23 cellular contexts compared by ENCODE assay signal in genomic region chr6:11753798-11754197, GRCh38. TPM values are rescaled to one million over a fixed set of nuclear protein-coding genes. Genes with fewer than 3 reads are reported as not detected.
DNase-seq lines count a peak whose midpoint lies in the region; ATAC-seq and TF ChIP-seq lines count a peak whose summit lies in the region.
"Had no signal": no experiment of that assay in that cellular context is flagged by ENCODE, and none has a peak within 500 bp of the region (broad histone marks: within the 10 kb centered on the region; RNA-seq: fewer than 3 reads in every experiment).

No MANE protein-coding gene starts in this region.

- peaks cover 7% of the 10 kb centered on the region for H3K9me3 Mint-ChIP-seq in activated T-helper 17 cell treated with anti-CD3 and anti-CD28 coated beads, Interleukin-2, amount 50 U/mL, for 72 hours
- H3K9me3 Mint-ChIP-seq: GM23338 had no signal

- intact Hi-C loops in psoas muscle (cut with DNase I) (no loop called here), Right ventricle myocardium superior (cut with DNase I) (no loop called here)

- no peaks in the 10 kb centered on the region for H3K9me2 ChIP-seq in GM23248 (ENCODE audit: insufficient read depth)

- no peak overlapping the region; the same call in 1 of the 2 replicates for H2AFZ ChIP-seq in GM23248
- H2AFZ ChIP-seq: GM23338 had no signal

- peak overlapping the region; percentile 5 for H3K27ac Mint-ChIP-seq in activated T-helper 17 cell treated with anti-CD3 and anti-CD28 coated beads, Interleukin-2, amount 50 U/mL, for 72 hours
- H3K27ac Mint-ChIP-seq: CD14-positive monocyte; CD4-positive, alpha-beta T cell; CD8-positive, alpha-beta memory T cell; GM23338; H9 had no signal

- H3K9me3 ChIP-seq in GM23248 (ENCODE audit: low read depth) (no peaks in the 10 kb centered on the region), psoas muscle (no peaks in the 10 kb centered on the region)
- H3K9me3 ChIP-seq: A549, BE2C had no signal

- H3K4me3 ChIP-seq in GM23248 (peak overlapping the region; percentile 36), psoas muscle (no peak overlapping the region)
- H3K4me3 ChIP-seq: A549; BLaER1 treated with 17β-estradiol and CSF1 and Interleukin-3, amounts not matched to agents 10 nM and 100 nM; GM23338 had no signal

- H3K27ac ChIP-seq in GM23248 (peak overlapping the region; percentile 93), epithelial cell of prostate (peak overlapping the region; percentile 76), psoas muscle (no peak overlapping the region)
- H3K27ac ChIP-seq: A549; BLaER1 treated with 17β-estradiol and CSF1 and Interleukin-3, amounts not matched to agents 10 nM and 100 nM had no signal

- H3K27me3 ChIP-seq in GM23248 (replicated peaks; ENCODE audit: insufficient read depth) = no peaks in the 10 kb centered on the region
- H3K27me3 ChIP-seq in psoas muscle (ENCODE audit: insufficient read depth in 3 of 3, low read length in 2 of 3) = peaks cover 0 to 2% (median 0%) of the 10 kb centered on the region in 3 donors
- H3K27me3 ChIP-seq: BE2C; BLaER1 treated with 17β-estradiol and CSF1 and Interleukin-3, amounts not matched to agents 10 nM and 100 nM had no signal

- TF ChIP-seq CTCF in psoas muscle (IDR thresholded peaks at IDR 0.05) = no peak

- H3K4me1 Mint-ChIP-seq in activated T-helper 17 cell treated with anti-CD3 and anti-CD28 coated beads, Interleukin-2, amount 50 U/mL, for 72 hours = peaks cover 6% of the 10 kb centered on the region
- H3K4me1 Mint-ChIP-seq: CD14-positive monocyte had no signal

- H3K9ac ChIP-seq in GM23248 = no peak overlapping the region
- H3K9ac ChIP-seq: BLaER1 treated with 17β-estradiol and CSF1 and Interleukin-3, amounts not matched to agents 10 nM and 100 nM had no signal

- H3K36me3 ChIP-seq in GM23248 (ENCODE audit: low read depth) (no peaks in the 10 kb centered on the region), psoas muscle (ENCODE audit: insufficient read depth in 1 of 2, low read depth in 1 of 2) (no peaks in the 10 kb centered on the region)
- H3K36me3 ChIP-seq: BE2C had no signal

- no peaks in the 10 kb centered on the region for H3K79me2 ChIP-seq in GM23248 (ENCODE audit: insufficient read depth)

- no peak for ATAC-seq in activated T-helper 17 cell treated with anti-CD3 and anti-CD28 coated beads, Interleukin-2, amount 50 U/mL, for 72 hours (replicated peaks)
- no peak for ATAC-seq in psoas muscle
- ATAC-seq in GM21576 (IDR thresholded peaks at IDR 0.05; ENCODE audit: unreplicated experiment) = no peak
- ATAC-seq in Right ventricle myocardium superior (ENCODE audit: poor library complexity) = no peak
- ATAC-seq: A549, GM23338, HCT116 had no signal

- WGBS in GM23248 (ENCODE audit: low coverage in 1 of 2, low lambda C conversion rate in 2 of 2, missing lambda C conversion rate in 2 of 2), 2 experiments = 97 to 99% methylated on average over 4 of the region's 4 CpGs
- 88 to 93% (median 92%) methylated on average over 4 of the region's 4 CpGs for WGBS in psoas muscle, 3 donors

- no peak overlapping the region for H3K4me3 Mint-ChIP-seq in activated T-helper 17 cell treated with anti-CD3 and anti-CD28 coated beads, Interleukin-2, amount 50 U/mL, for 72 hours
- H3K4me3 Mint-ChIP-seq: CD14-positive monocyte; CD4-positive, alpha-beta T cell; CD8-positive, alpha-beta memory T cell; GM23338; H9 had no signal

- DNase-seq in GM23248 (no peak), epithelial cell of prostate (ENCODE audit: low read depth, low spot score) (no peak), psoas muscle (no peak), Right ventricle myocardium superior (no peak)
- DNase-seq in stimulated activated CD4-positive, alpha-beta T cell treated with anti-CD3 and anti-CD28 coated beads, Interleukin-4, amount 100 ng/mL, for 1 hour = no peak
- DNase-seq: 8988T; ACHN; AML-193; BE2C; Calu3; CD4-positive, alpha-beta T cell; CD8-positive, alpha-beta memory T cell; DMS53; DMS79 treated with DMSO at 0.1 percent for 48 hours; GF-D8; H9 had no signal

- in situ Hi-C loops in GM23248 (cut with MboI) = no loop called here

- H3F3A ChIP-seq in GM23248 (ENCODE audit: insufficient read depth) = peaks cover 24% of the 10 kb centered on the region

- no peaks in the 10 kb centered on the region for H4K20me1 ChIP-seq in GM23248 (ENCODE audit: insufficient read depth)
- H4K20me1 ChIP-seq: BLaER1 treated with 17β-estradiol and CSF1 and Interleukin-3, amounts not matched to agents 10 nM and 100 nM had no signal

- no peaks in the 10 kb centered on the region for H3K27me3 Mint-ChIP-seq in activated T-helper 17 cell treated with anti-CD3 and anti-CD28 coated beads, Interleukin-2, amount 50 U/mL, for 72 hours
- H3K27me3 Mint-ChIP-seq: CD4-positive, alpha-beta T cell had no signal

- H3K36me3 Mint-ChIP-seq in activated T-helper 17 cell treated with anti-CD3 and anti-CD28 coated beads, Interleukin-2, amount 50 U/mL, for 72 hours (ENCODE audit: low read depth) = no peaks in the 10 kb centered on the region

- H3K4me2 ChIP-seq in GM23248 (ENCODE audit: unreplicated experiment) = peak overlapping the region; percentile 75
- H3K4me2 ChIP-seq: A549; BLaER1 treated with 17β-estradiol and CSF1 and Interleukin-3, amounts not matched to agents 10 nM and 100 nM; GM23338 had no signal

- peaks cover 22% of the 10 kb centered on the region for H3K4me1 ChIP-seq in GM23248 (ENCODE audit: insufficient read depth)
- no peaks in the 10 kb centered on the region for H3K4me1 ChIP-seq in psoas muscle
- H3K4me1 ChIP-seq: BE2C had no signal

RNA-seq across cellular contexts. Expression of gene ADTRP, which starts 24.8 kb away (rescaled TPM):
- 0.63 and 1.3 TPM in 2 replicates for total RNA-seq in GM23248 (2014; rRNA removed; shearing (Covaris generic))
- 2.6 and 3.4 TPM in 2 replicates for polyA plus RNA-seq in GM23248 (2016; fragmentation: Nextera tagmentation; extraction: Ambion mirVana)
- total RNA-seq in activated T-helper 17 cell treated with anti-CD3 and anti-CD28 coated beads, Interleukin-2, amount 50 U/mL, for 72 hours = 10 to 100 TPM; 47.7 to 81.3 TPM
- not detected for total RNA-seq in psoas muscle
- polyA plus RNA-seq in psoas muscle = under 1 TPM in 2 of 3 donors, not detected in 1; 0.08 TPM
- not detected for total RNA-seq in Right ventricle myocardium superior
- total RNA-seq: GM23338, H9 had no signal
- polyA plus RNA-seq: CD8-positive, alpha-beta memory T cell; GM23338 had no signal

Comparison
In these comparisons a context has a peak if more than half of its experiments do, and no peak if none do; other contexts are left out.
1. RNA of gene ADTRP, which starts 24.8 kb away (total RNA-seq): 47.7 to 81.3 TPM in activated T-helper 17 cell treated with anti-CD3 and anti-CD28 coated beads, Interleukin-2, amount 50 U/mL, for 72 hours; 0.63 to 1.3 TPM in GM23248, not detected in psoas muscle and not detected in Right ventricle myocardium superior (single experiment); every median in the first group is over 10 times any median in the second.